8 cellular contexts compared by ENCODE assay signal in genomic region chr17:47530557-47531227, GRCh38. TPM values are rescaled to one million over a fixed set of nuclear protein-coding genes. Genes with fewer than 3 reads are reported as not detected.
A peak's percentile ranks its signal among the peaks of the same experiment; 100 is the strongest.
DNase-seq lines count a peak whose midpoint lies in the region; ATAC-seq and TF ChIP-seq lines count a peak whose summit lies in the region.
"Not testable (repeated sequence)": the region's sequence is repeated elsewhere in the genome, so short reads cannot be mapped to it uniquely, and the experiment has no call there.

A gene with protein sequence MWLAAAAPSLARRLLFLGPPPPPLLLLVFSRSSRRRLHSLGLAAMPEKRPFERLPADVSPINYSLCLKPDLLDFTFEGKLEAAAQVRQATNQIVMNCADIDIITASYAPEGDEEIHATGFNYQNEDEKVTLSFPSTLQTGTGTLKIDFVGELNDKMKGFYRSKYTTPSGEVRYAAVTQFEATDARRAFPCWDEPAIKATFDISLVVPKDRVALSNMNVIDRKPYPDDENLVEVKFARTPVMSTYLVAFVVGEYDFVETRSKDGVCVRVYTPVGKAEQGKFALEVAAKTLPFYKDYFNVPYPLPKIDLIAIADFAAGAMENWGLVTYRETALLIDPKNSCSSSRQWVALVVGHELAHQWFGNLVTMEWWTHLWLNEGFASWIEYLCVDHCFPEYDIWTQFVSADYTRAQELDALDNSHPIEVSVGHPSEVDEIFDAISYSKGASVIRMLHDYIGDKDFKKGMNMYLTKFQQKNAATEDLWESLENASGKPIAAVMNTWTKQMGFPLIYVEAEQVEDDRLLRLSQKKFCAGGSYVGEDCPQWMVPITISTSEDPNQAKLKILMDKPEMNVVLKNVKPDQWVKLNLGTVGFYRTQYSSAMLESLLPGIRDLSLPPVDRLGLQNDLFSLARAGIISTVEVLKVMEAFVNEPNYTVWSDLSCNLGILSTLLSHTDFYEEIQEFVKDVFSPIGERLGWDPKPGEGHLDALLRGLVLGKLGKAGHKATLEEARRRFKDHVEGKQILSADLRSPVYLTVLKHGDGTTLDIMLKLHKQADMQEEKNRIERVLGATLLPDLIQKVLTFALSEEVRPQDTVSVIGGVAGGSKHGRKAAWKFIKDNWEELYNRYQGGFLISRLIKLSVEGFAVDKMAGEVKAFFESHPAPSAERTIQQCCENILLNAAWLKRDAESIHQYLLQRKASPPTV (plus strand): TSS chr17:47531108. CDS start chr17:47531301, 193 bp downstream.

- H2AFZ ChIP-seq in osteoblast (ENCODE audit: low read length), result peak within 1 kb of the TSS; percentile 76

- H3K36me3 ChIP-seq in GM06990 (ENCODE audit: control insufficient read depth, insufficient read depth, low read length); osteoblast (ENCODE audit: insufficient read depth, low read length): not testable (repeated sequence)

- peak; percentile 78 for ATAC-seq in HG02678 (IDR thresholded peaks at IDR 0.05; ENCODE audit: unreplicated experiment)
- ATAC-seq in T-cell (replicated peaks in 1 of 4), result peak; percentile 89 to 92 (median 89)

- not testable (repeated sequence) for H4K20me1 ChIP-seq in osteoblast (ENCODE audit: insufficient read depth, low read length)

- DNase-seq in GM06990 (ENCODE audit: extremely low read depth, insufficient read length) (peak; percentile 89), NCI-H1417 (lab: John Stamatoyannopoulos, UW) (peak; percentile 88 to 92 (median 91)), T-cell (peak; percentile 77 to 93 (median 89)), head of caudate nucleus (peak; percentile 37 to 93 (median 86)), osteoblast (ENCODE audit: insufficient read length, low spot score, missing footprints) (peak; percentile 96), superior temporal gyrus (ENCODE audit: extremely low spot score) (peak; percentile 64)
- DNase-seq in activated naive CD8-positive, alpha-beta T cell treated with anti-CD3 and anti-CD28 coated beads, Interleukin-2, amount 50 U/mL, for 16 hours (ENCODE audit: low read depth, low spot score), result peak; percentile 74

- H3K27me3 ChIP-seq in GM06990 (replicated peaks; ENCODE audit: control insufficient read depth, insufficient read depth, low read length); osteoblast (ENCODE audit: insufficient read depth, low read length): not testable (repeated sequence)

- H3K4me3 ChIP-seq in GM06990 (replicated peaks; ENCODE audit: low read depth, low read length) (peak within 1 kb of the TSS; percentile 76), osteoblast (ENCODE audit: insufficient read depth, low read length) (peak within 1 kb of the TSS; percentile 78)

- H3K4me1 ChIP-seq in osteoblast (ENCODE audit: insufficient read depth, low read length), result not testable (repeated sequence)

- H3K9me3 ChIP-seq in osteoblast (ENCODE audit: low read depth, low read length), result not testable (repeated sequence)

- peak within 1 kb of the TSS; percentile 68 for H3K27ac ChIP-seq in osteoblast (ENCODE audit: low read depth, low read length)

- CTCF ChIA-PET in T-cell (lab: Charles Lee), result not testable (repeated sequence)

- H3K4me1 Mint-ChIP-seq in T-cell, result peaks cover 11 to 17% (median 14%) of the 10 kb centered on the region in 3 donors

- intact Hi-C loops in head of caudate nucleus (cut with DNase I), result not testable (repeated sequence)

- not testable (repeated sequence) for H3K36me3 Mint-ChIP-seq in T-cell

- POLR2A ChIA-PET in T-cell (lab: Charles Lee), result not testable (repeated sequence)

- H3K27ac Mint-ChIP-seq in T-cell, result peak within 1 kb of the TSS; percentile 81 to 88

- H3K79me2 ChIP-seq in osteoblast (ENCODE audit: insufficient read depth, low read length), result peaks cover 24% of the 10 kb centered on the region

- peak within 1 kb of the TSS; percentile 86 to 92 (median 89) for H3K4me3 Mint-ChIP-seq in T-cell

- not testable (repeated sequence) for H3K27me3 Mint-ChIP-seq in T-cell

- not testable (repeated sequence) for TF ChIP-seq CTCF in GM06990 (IDR thresholded peaks at IDR 0.05; ENCODE audit: insufficient read depth, low read length, poor library complexity, severe bottlenecking); osteoblast (IDR thresholded peaks at IDR 0.05; ENCODE audit: extremely low read depth, low read depth, low read length)

- H3K4me2 ChIP-seq in osteoblast (ENCODE audit: insufficient read depth, low read length), result peak within 1 kb of the TSS; percentile 79

- not testable (repeated sequence) for H3K9me3 Mint-ChIP-seq in T-cell

RNA-seq across cellular contexts. Expression of the gene that starts here (rescaled TPM):
- total RNA-seq in T-cell, result 100 to 1,000 TPM in 1 of 5 donors, 10 to 100 TPM in 4; 92.7 to 106 (median 97.4) TPM
- total RNA-seq in osteoblast, result 104 and 105 TPM in 2 replicates

Comparison
In these comparisons a context has a peak if more than half of its experiments do, and no peak if none do; other contexts are left out.
1. Peak in every context shown above with its lines: DNase-seq, ATAC-seq, H3K4me3 ChIP-seq and H3K27ac ChIP-seq.